19 cellular contexts compared by ENCODE assay signal in genomic region chr22:24418786-24419479, GRCh38. TPM values are rescaled to one million over a fixed set of nuclear protein-coding genes. Genes with fewer than 3 reads are reported as not detected.
DNase-seq lines count a peak whose midpoint lies in the region; ATAC-seq and TF ChIP-seq lines count a peak whose summit lies in the region.
"Had no signal": no experiment of that assay in that cellular context is flagged by ENCODE, and none has a peak within 500 bp of the region (broad histone marks: within the 10 kb centered on the region; RNA-seq: fewer than 3 reads in every experiment).

No MANE protein-coding gene starts in this region.

- H3K27me3 ChIP-seq in left ventricle myocardium inferior (ENCODE audit: low read depth), result no peaks in the 10 kb centered on the region
- no peaks in the 10 kb centered on the region for H3K27me3 ChIP-seq in upper lobe of right lung
- H3K27me3 ChIP-seq: adrenal gland, neutrophil, right lobe of liver, SJCRH30 had no signal

- H3K4me3 ChIP-seq in left ventricle myocardium inferior (no peak overlapping the region), upper lobe of right lung (no peak overlapping the region)
- H3K4me3 ChIP-seq: adrenal gland, colonic mucosa, right lobe of liver, SJCRH30 had no signal

- TF ChIP-seq CTCF in left ventricle myocardium inferior (IDR thresholded peaks at IDR 0.05; ENCODE audit: borderline replicate concordance) (no peak), upper lobe of right lung (IDR thresholded peaks at IDR 0.05) (no peak)

- no peaks in the 10 kb centered on the region for H3K9me3 ChIP-seq in left ventricle myocardium inferior (replicated peaks)
- H3K9me3 ChIP-seq in upper lobe of right lung, result no peaks in the 10 kb centered on the region
- H3K9me3 ChIP-seq: adrenal gland, colonic mucosa, neutrophil, right lobe of liver, SJCRH30 had no signal

- no peaks in the 10 kb centered on the region for H3K9me3 Mint-ChIP-seq in dendritic cell treated with granulocyte-macrophage colony-stimulating factor and Interleukin-4, amounts not matched to agents 40 ng/mL and 50 ng/mL, for 4 days
- H3K9me3 Mint-ChIP-seq: activated T-cell treated with anti-CD3 and anti-CD28 coated beads, Interleukin-2, amount 50 U/mL, for 72 hours; immature natural killer cell had no signal

- H3K27ac ChIP-seq in left ventricle myocardium inferior (replicated peaks), result peak overlapping the region; percentile 79
- H3K27ac ChIP-seq in upper lobe of right lung, result no peak overlapping the region
- H3K27ac ChIP-seq: colonic mucosa, epithelial cell of prostate, neutrophil, right lobe of liver, SJCRH30 had no signal

- H3K27ac Mint-ChIP-seq in dendritic cell treated with granulocyte-macrophage colony-stimulating factor and Interleukin-4, amounts not matched to agents 40 ng/mL and 50 ng/mL, for 4 days, result peak overlapping the region; percentile 21
- H3K27ac Mint-ChIP-seq: activated T-cell treated with anti-CD3 and anti-CD28 coated beads, Interleukin-2, amount 50 U/mL, for 72 hours; immature natural killer cell had no signal

- peak; percentile 11 for ATAC-seq in upper lobe of right lung
- ATAC-seq in HG02840 (IDR thresholded peaks at IDR 0.05; ENCODE audit: low FRiP score, unreplicated experiment), result no peak
- ATAC-seq: activated T-cell treated with anti-CD3 and anti-CD28 coated beads, Interleukin-2, amount 50 U/mL, for 72 hours; right lobe of liver had no signal

- H3K4me3 Mint-ChIP-seq in dendritic cell treated with granulocyte-macrophage colony-stimulating factor and Interleukin-4, amounts not matched to agents 40 ng/mL and 50 ng/mL, for 4 days, result no peak overlapping the region
- H3K4me3 Mint-ChIP-seq: activated T-cell treated with anti-CD3 and anti-CD28 coated beads, Interleukin-2, amount 50 U/mL, for 72 hours; immature natural killer cell had no signal

- H3K36me3 ChIP-seq in left ventricle myocardium inferior (peaks cover 22% of the 10 kb centered on the region), upper lobe of right lung (peaks cover 26% of the 10 kb centered on the region)
- H3K36me3 ChIP-seq: colonic mucosa had no signal

- peaks cover 24% of the 10 kb centered on the region for H3K4me1 Mint-ChIP-seq in dendritic cell treated with granulocyte-macrophage colony-stimulating factor and Interleukin-4, amounts not matched to agents 40 ng/mL and 50 ng/mL, for 4 days (ENCODE audit: low read depth)

- peaks cover 50% of the 10 kb centered on the region for H3K4me1 ChIP-seq in left ventricle myocardium inferior
- H3K4me1 ChIP-seq in upper lobe of right lung, result peaks cover 33% of the 10 kb centered on the region
- H3K4me1 ChIP-seq: colonic mucosa had no signal

- intact Hi-C loops in left ventricle myocardium inferior (cut with micrococcal nuclease), result no loop called here
- intact Hi-C loops in cardiac septum (cut with DNase I), result no loop called here
- intact Hi-C loops in dendritic cell treated with granulocyte-macrophage colony-stimulating factor and Interleukin-4, amounts not matched to agents 40 ng/mL and 50 ng/mL, for 4 days (cut with micrococcal nuclease), result no loop called here
- intact Hi-C loops in upper lobe of right lung (cut with DNase I), result no loop called here

- peaks cover 42% of the 10 kb centered on the region for H3K36me3 Mint-ChIP-seq in dendritic cell treated with granulocyte-macrophage colony-stimulating factor and Interleukin-4, amounts not matched to agents 40 ng/mL and 50 ng/mL, for 4 days (ENCODE audit: low read depth)

- DNase-seq in left ventricle myocardium inferior (no peak), cardiac septum (ENCODE audit: low spot score) (no peak), NCI-H345 treated with DMSO at 0.1 percent for 48 hours (lab: John Stamatoyannopoulos, UW; ENCODE audit: unreplicated experiment) (peak; percentile 4), upper lobe of right lung (no peak), NK-92 (lab: John Stamatoyannopoulos, UW; ENCODE audit: unreplicated experiment) (no peak), cerebellar nuclear complex (lab: John Stamatoyannopoulos, UW) (no peak)
- DNase-seq: activated CD4-positive, alpha-beta T cell treated with anti-CD3 and anti-CD28 coated beads, Interleukin-2, amount 50 U/mL, for 48 hours; activated T-cell treated with anti-CD3 and anti-CD28 coated beads, Interleukin-2, amount 50 U/mL, for 72 hours; adrenal gland; colonic mucosa; DMS 273 treated with DMSO at 0.1 percent for 48 hours; immature natural killer cell; NCI-H2029 treated with DMSO at 0.1 percent for 48 hours; SJCRH30 had no signal

- peaks cover 21% of the 10 kb centered on the region for H3K27me3 Mint-ChIP-seq in dendritic cell treated with granulocyte-macrophage colony-stimulating factor and Interleukin-4, amounts not matched to agents 40 ng/mL and 50 ng/mL, for 4 days

RNA-seq across cellular contexts. Expression of gene ADORA2A, which starts 8.5 kb away (rescaled TPM):
- 3.6 TPM for total RNA-seq in left ventricle myocardium inferior
- total RNA-seq in cardiac septum, result 5.3 TPM
- total RNA-seq in upper lobe of right lung, result 17.2 TPM
